ENCODE assay signal across 8 cellular contexts in genomic region chr20:37096415-37097039, GRCh38. TPM values are rescaled to one million over a fixed set of nuclear protein-coding genes. Genes with fewer than 3 reads are reported as not detected.
DNase-seq lines count a peak whose midpoint lies in the region; ATAC-seq and TF ChIP-seq lines count a peak whose summit lies in the region.

No MANE protein-coding gene starts in this region.

- in situ Hi-C loops in Caki2 (cut with HindIII; ENCODE audit: low pct_unique_long_range_greater_than_20kb, low sequenced_read_pairs), result no loop called here
- in situ Hi-C loops in IMR-90 (cut with MboI; ENCODE audit: low sequenced_read_pairs), result no loop called here

- H2BK120ac ChIP-seq in IMR-90 (ENCODE audit: low read depth, low read length), result peak overlapping the region; percentile 49; the same call in 1 of the 2 replicates

- no peaks in the 10 kb centered on the region for H4K20me1 ChIP-seq in IMR-90 (ENCODE audit: insufficient read depth, low read length)

- peak overlapping the region; percentile 95 for H4K5ac ChIP-seq in IMR-90 (ENCODE audit: low read depth, low read length)

- dilution Hi-C loops in IMR-90 (cut with HindIII; ENCODE audit: low sequenced_read_pairs, unreplicated experiment), result no loop called here

- peaks cover 20 to 31% of the 10 kb centered on the region in 2 experiments for H3K79me1 ChIP-seq in IMR-90 (ENCODE audit: low read depth in 1 of 2, low read length in 2 of 2)

- H3K4ac ChIP-seq in IMR-90 (ENCODE audit: low read depth, low read length), result peak overlapping the region; percentile 74

- H2AK5ac ChIP-seq in IMR-90 (ENCODE audit: low read depth, low read length), result no peak overlapping the region; the same call in 1 of the 2 replicates

- no peak overlapping the region for H3K9ac ChIP-seq in IMR-90 (ENCODE audit: low read depth, low read length)

- H3K27me3 Mint-ChIP-seq in MCF 10A (ENCODE audit: insufficient read depth, unreplicated experiment), result no peaks in the 10 kb centered on the region
- no peaks in the 10 kb centered on the region for H3K27me3 Mint-ChIP-seq in neural crest cell (ENCODE audit: low read depth)

- no peak overlapping the region for H3K18ac ChIP-seq in IMR-90 (ENCODE audit: low read depth, low read length)

- peak overlapping the region; percentile 12; the same call in 1 of the 2 replicates for H2BK20ac ChIP-seq in IMR-90 (ENCODE audit: low read depth, low read length)

- BruUV-seq in IMR-90 (replicated peaks; lab: Mats Ljungman, UMichigan) (no TSS peak), MCF 10A (replicated peaks; lab: Mats Ljungman, UMichigan) (no TSS peak)

- no peak overlapping the region for H2BK5ac ChIP-seq in IMR-90 (ENCODE audit: low read depth, low read length, poor library complexity, severe bottlenecking)

- H2AFZ ChIP-seq in IMR-90 (replicated peaks; ENCODE audit: low read length, poor library complexity), result peak overlapping the region; percentile 100

- H3K23ac ChIP-seq in IMR-90 (ENCODE audit: low read depth, low read length), result peak overlapping the region; percentile 17; the same call in 1 of the 2 replicates

- intact Hi-C loops in IMR-90 (cut with micrococcal nuclease) (no loop called here), MCF 10A (cut with micrococcal nuclease) (no loop called here)

- no peaks in the 10 kb centered on the region for H3K27me3 ChIP-seq in IMR-90 (ENCODE audit: control insufficient read depth, insufficient read depth, low read length)

- no peaks in the 10 kb centered on the region for H3K9me3 ChIP-seq in IMR-90 (ENCODE audit: control insufficient read depth, insufficient read depth, low read length)

- no peak for TF ChIP-seq CTCF in IMR-90 (conservative IDR thresholded peaks at IDR 0.05; ENCODE audit: low read depth, low read length)
- no peak for TF ChIP-seq CTCF in MCF 10A (IDR thresholded peaks at IDR 0.05; ENCODE audit: unreplicated experiment)
- TF ChIP-seq CTCF in neural crest cell (conservative IDR thresholded peaks at IDR 0.05), result no peak

- H3K14ac ChIP-seq in IMR-90 (replicated peaks; ENCODE audit: low read depth, low read length), result peak overlapping the region; percentile 67

- no peak overlapping the region; the same call in 1 of the 2 replicates for H3K27ac ChIP-seq in IMR-90 (ENCODE audit: insufficient read depth, low read length)

- H3K27ac Mint-ChIP-seq in MCF 10A (ENCODE audit: low read depth, unreplicated experiment) (peak overlapping the region; percentile 87), neural crest cell (ENCODE audit: unreplicated experiment) (peak overlapping the region; percentile 100)

- H4K91ac ChIP-seq in IMR-90 (ENCODE audit: insufficient read depth, low read depth, low read length), result peak overlapping the region; percentile 87

- H3K9me3 Mint-ChIP-seq in MCF 10A (ENCODE audit: unreplicated experiment) (no peaks in the 10 kb centered on the region), neural crest cell (no peaks in the 10 kb centered on the region)

- H3K4me1 Mint-ChIP-seq in MCF 10A (ENCODE audit: insufficient read depth, unreplicated experiment) (peaks cover 16% of the 10 kb centered on the region), neural crest cell (peaks cover 36% of the 10 kb centered on the region)

- H3K56ac ChIP-seq in IMR-90 (ENCODE audit: extremely low read depth, insufficient read depth, low read length), result no peak overlapping the region

- peak; percentile 19 for DNase-seq in Caki2 (ENCODE audit: low read depth)
- DNase-seq in IMR-90, result no peak
- no peak for DNase-seq in MCF 10A (ENCODE audit: unreplicated experiment)
- no peak for DNase-seq in neural crest cell (ENCODE audit: low read depth, low spot score)
- no peak for DNase-seq in mesenteric fat pad (ENCODE audit: low spot score)
- DNase-seq in HCEC 1CT, result no peak
- DNase-seq in DMS153 (lab: John Stamatoyannopoulos, UW), result no peak
- no peak for DNase-seq in SIG-M5 (lab: John Stamatoyannopoulos, UW)

- H3K4me1 ChIP-seq in IMR-90 (ENCODE audit: control insufficient read depth, insufficient read depth, low read length), result peaks cover 6% of the 10 kb centered on the region

- H3K4me3 ChIP-seq in IMR-90 (ENCODE audit: insufficient read depth, low read depth, low read length), result peak overlapping the region; percentile 89

- H4K8ac ChIP-seq in IMR-90 (ENCODE audit: low read depth in 2 of 2, low read length in 2 of 2), result peak overlapping the region; percentile 89 to 96

- peak overlapping the region; percentile 62; the same call in 1 of the 2 replicates for H3K4me2 ChIP-seq in IMR-90 (ENCODE audit: low read depth, low read length)

- TF ChIP-seq POLR2A in IMR-90 (IDR thresholded peaks at IDR 0.05; ENCODE audit: low read depth, low read length), result no peak

- WGBS in IMR-90 (ENCODE audit: extremely low coverage in 2 of 2, insufficient read length in 1 of 2), 2 experiments, result 60% methylated on average over 1 of the region's 11 CpGs; no CpG with 5 or more reads in 1 of the 2 experiments

- H2AK9ac ChIP-seq in IMR-90 (replicated peaks; ENCODE audit: low read depth, low read length, poor library complexity), result peak overlapping the region; percentile 77

- no peak for TF ChIP-seq RAD21 in IMR-90 (IDR thresholded peaks at IDR 0.05; ENCODE audit: low read length)

- POLR2A ChIA-PET in IMR-90 (lab: Charles Lee; ENCODE audit: unreplicated experiment) (no interaction called here), MCF 10A (lab: Yijun Ruan, JAX) (interaction anchor here (0.9 to 2.4 kb wide), 6 partner anchors 10 to 82 kb away, joined by 3 to 33 read pairs (median 8); partner anchors contain the start of genes MROH8 and RPN2)

- CTCF ChIA-PET in IMR-90 (lab: Yijun Ruan, JAX), result interaction anchor here (1.1 kb wide), 1 partner anchor 15 kb away, joined by 6 read pairs; no protein-coding TSS in a partner anchor
- CTCF ChIA-PET in MCF 10A (lab: Yijun Ruan, JAX), result interaction anchor here (0.6 to 2.6 kb wide), 7 partner anchors 14 to 112 kb away, joined by 3 to 13 read pairs (median 6); partner anchors contain the start of genes MROH8 and RPN2

- H3K4me3 Mint-ChIP-seq in MCF 10A (ENCODE audit: unreplicated experiment) (peak overlapping the region; percentile 89), neural crest cell (peak overlapping the region; percentile 100)

- peaks cover 11% of the 10 kb centered on the region for H3K9me1 ChIP-seq in IMR-90 (ENCODE audit: insufficient read depth, low read length)

- ATAC-seq in IMR-90 (ENCODE audit: low read depth), result no peak

- H3K36me3 ChIP-seq in IMR-90 (ENCODE audit: control insufficient read depth, insufficient read depth, low read length), result no peaks in the 10 kb centered on the region

- H2BK15ac ChIP-seq in IMR-90 (ENCODE audit: low read depth, low read length), result no peak overlapping the region

- peaks cover 13% of the 10 kb centered on the region for H3K36me3 Mint-ChIP-seq in MCF 10A (ENCODE audit: insufficient read depth, unreplicated experiment)
- H3K36me3 Mint-ChIP-seq in neural crest cell (ENCODE audit: low read depth), result peaks cover 5% of the 10 kb centered on the region

TF ChIP-seq in IMR-90, 13 proteins besides CTCF, POLR2A, EP300 and RAD21:
- TF ChIP-seq CHD1 (IDR thresholded peaks at IDR 0.05; ENCODE audit: low read depth, low read length) (no peak), ELK1 (IDR thresholded peaks at IDR 0.05; ENCODE audit: borderline replicate concordance, low read depth, low read length) (no peak), BHLHE40 (IDR thresholded peaks at IDR 0.05; ENCODE audit: low read depth, low read length) (no peak), RCOR1 (IDR thresholded peaks at IDR 0.05; ENCODE audit: insufficient replicate concordance, low read length) (no peak), SMC3 (IDR thresholded peaks at IDR 0.05; ENCODE audit: low read depth, low read length) (no peak), NFE2L2 (IDR thresholded peaks at IDR 0.05; ENCODE audit: low read depth, low read length) (no peak), RFX5 (IDR thresholded peaks at IDR 0.05; ENCODE audit: low read depth, low read length) (no peak)

RNA-seq across cellular contexts. Expression of gene RBL1, which starts 0.7 kb away (rescaled TPM):
- 9.2 and 10.7 TPM in 2 replicates for total RNA-seq in Caki2 (2014; rRNA removed; shearing (Covaris generic); ENCODE audit: low replicate concordance)
- total RNA-seq in IMR-90 (2012; rRNA removed) (7.5 and 10.8 TPM in 2 replicates), MCF 10A (2022) (8.8 and 9.2 TPM in 2 replicates), neural crest cell (25.6 and 27.2 TPM in 2 replicates), mesenteric fat pad (5.3 TPM)
- polyA plus RNA-seq in IMR-90 (2012; rRNA removed), result 2.6 and 3.3 TPM in 2 replicates
- 0.42 and 0.84 TPM in 2 replicates for polyA plus RNA-seq in IMR-90 (2012; cell fraction: cytosol; rRNA removed)
- 1.9 TPM in 2 replicates for polyA plus RNA-seq in IMR-90 (2012; cell fraction: nucleus; rRNA removed; ENCODE audit: low replicate concordance)
